ENCODE assay signal across 1 cellular context in genomic region chr5:119470851-119471451, GRCh38.
TF ChIP-seq lines count a peak whose summit lies in the region.

No MANE protein-coding gene starts in this region.

TF ChIP-seq in GM23338, 12 proteins besides CTCF, POLR2A, EP300 and RAD21 (continued from another document):
- no peak for TF ChIP-seq ZNF462 (CRISPR knock-in tag; IDR thresholded peaks at IDR 0.05)
- TF ChIP-seq ETS1 (IDR thresholded peaks at IDR 0.05): no peak
- no peak for TF ChIP-seq CREB1 (CRISPR knock-in tag; IDR thresholded peaks at IDR 0.05; ENCODE audit: low read depth)
- no peak for TF ChIP-seq EZH2 (IDR thresholded peaks at IDR 0.05; ENCODE audit: low read depth, unreplicated experiment)
